In the genomic region with DNA sequence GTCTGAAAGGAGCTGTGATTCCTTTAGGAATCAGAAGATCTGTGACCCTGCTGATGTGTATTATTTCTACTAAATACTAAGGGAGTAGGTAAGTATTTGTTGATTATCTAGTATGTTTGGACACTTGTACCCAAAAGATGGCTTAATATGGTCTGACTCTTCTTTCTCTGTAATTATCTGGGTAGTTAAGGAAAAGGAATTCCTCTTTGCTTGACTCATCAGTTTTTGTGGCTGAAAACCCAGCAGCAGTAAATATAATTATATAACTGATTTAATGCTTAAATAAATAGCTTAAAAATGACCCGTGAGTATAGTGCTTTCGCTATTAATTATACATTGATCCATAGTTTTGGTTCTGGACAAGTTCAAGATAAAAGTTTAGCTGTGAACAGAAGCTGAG, we compare ENCODE assay signal across 23 cellular contexts.
"Had no signal": no experiment of that assay in that cellular context is flagged by ENCODE, and none has a peak within 500 bp of the region (broad histone marks: within the 10 kb centered on the region; RNA-seq: fewer than 3 reads in every experiment).

No MANE protein-coding gene starts in this region.

- H3K27ac ChIP-seq: esophagus muscularis mucosa, gastrocnemius medialis, neutrophil, right lobe of liver, upper lobe of left lung, vagina had no signal

- ATAC-seq: gastrocnemius medialis; left cardiac atrium; left ventricle myocardium superior; right lobe of liver; stimulated activated effector memory CD8-positive, alpha-beta T cell treated with anti-CD3 and anti-CD28 coated beads, Interleukin-12 subunit alpha, Interleukin-12 subunit beta, amount 100 ng/mL, for 72 hours; T-cell had no signal

- H3K4me3 ChIP-seq: esophagus muscularis mucosa, gastrocnemius medialis, right lobe of liver, skin epidermis, upper lobe of left lung, vagina had no signal

- H3K9me3 ChIP-seq: esophagus muscularis mucosa, gastrocnemius medialis, neutrophil, right lobe of liver, upper lobe of left lung, vagina had no signal

- DNase-seq: activated CD4-positive, alpha-beta T cell treated with anti-CD3 and anti-CD28 coated beads for 4 hours; activated CD4-positive, alpha-beta T cell treated with anti-CD3 and anti-CD28 coated beads, Interleukin-2, amount 50 U/mL, for 48 hours; activated CD8-positive, alpha-beta memory T cell treated with anti-CD3 and anti-CD28 coated beads for 24 hours; activated effector memory CD4-positive, alpha-beta T cell treated with anti-CD3 and anti-CD28 coated beads, Interleukin-2, amount 50 U/mL, for 16 hours; activated naive CD4-positive, alpha-beta T cell treated with anti-CD3 and anti-CD28 coated beads for 36 hours; activated naive CD8-positive, alpha-beta T cell treated with anti-CD3 and anti-CD28 coated beads for 36 hours; amniotic stem cell; effector CD4-positive, alpha-beta T cell; gastrocnemius medialis; glutamatergic neuron; left cardiac atrium; left ventricle myocardium superior; naive B cell; nephron progenitor cell; right lobe of liver; stimulated activated CD4-positive, alpha-beta T cell treated with anti-CD3 and anti-CD28 coated beads, Interleukin-4, amount 100 ng/mL, for 24 hours; T-cell; upper lobe of left lung had no signal

- H3K4me1 ChIP-seq: esophagus muscularis mucosa, gastrocnemius medialis, right lobe of liver, upper lobe of left lung, vagina had no signal

- H3K36me3 ChIP-seq: esophagus muscularis mucosa, gastrocnemius medialis, neutrophil, right lobe of liver, upper lobe of left lung, vagina had no signal

- H3K27me3 ChIP-seq: esophagus muscularis mucosa, gastrocnemius medialis, neutrophil, right lobe of liver, upper lobe of left lung, vagina had no signal
